In the genomic region with DNA sequence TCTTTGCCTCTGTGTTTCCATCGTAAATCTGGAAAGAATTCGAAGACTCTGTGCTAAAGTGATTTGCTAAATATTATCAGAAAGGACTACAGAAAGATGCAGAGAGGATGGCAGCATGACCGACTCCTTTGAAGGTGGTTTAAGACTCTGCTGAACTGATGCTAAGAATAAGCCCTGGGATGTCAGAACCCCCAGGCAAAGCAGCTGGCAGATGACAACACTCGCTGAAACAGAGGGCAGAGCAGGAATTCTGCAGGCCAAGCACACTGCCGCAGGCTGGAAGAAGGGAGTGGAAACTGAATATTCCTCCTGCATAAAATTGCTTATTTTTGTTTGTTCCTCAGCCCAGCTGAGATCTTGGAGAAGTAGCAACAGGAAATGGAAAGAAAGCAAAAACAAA, we compare ENCODE assay signal across 12 cellular contexts. TPM values are rescaled to one million over a fixed set of nuclear protein-coding genes. Genes with fewer than 3 reads are reported as not detected.
"Had no signal": no experiment of that assay in that cellular context is flagged by ENCODE, and none has a peak within 500 bp of the region (broad histone marks: within the 10 kb centered on the region; RNA-seq: fewer than 3 reads in every experiment).

No MANE protein-coding gene starts in this region.

RNA-seq across cellular contexts. Expression of a gene that starts 29.3 kb away (rescaled TPM):
- total RNA-seq: activated CD4-positive, alpha-beta memory T cell treated with anti-CD3 and anti-CD28 coated beads for 36 hours; activated CD4-positive, alpha-beta T cell treated with anti-CD3 and anti-CD28 coated beads, Interleukin-2, amount 10 ng/mL, durations not matched to agents 24 days and 14 days; activated naive CD4-positive, alpha-beta T cell treated with anti-CD3 and anti-CD28 coated beads for 36 hours; activated T-helper 1 cell treated with anti-CD3 and anti-CD28 coated beads, Interleukin-12 subunit alpha, Interleukin-12 subunit beta, Interleukin-2, Interleukin-4 antibody, amounts not matched to agents 30 ng/mL and 10 ng/mL and 1 ng/mL, durations not matched to agents 14 hours and 24 hours and 36 hours; activated T-helper 2 cell treated with anti-CD3 and anti-CD28 coated beads, Interferon-gamma antibody, Interleukin-2, Interleukin-4, amounts not matched to agents 10 μg/mL and 5 μg/mL and 100 μg/mL, durations not matched to agents 14 hours and 24 hours and 36 hours; body of pancreas; epithelial cell of proximal tubule; esophagus mucosa; frontal cortex; T-helper 1 cell treated with Interleukin-12 subunit alpha and Interleukin-12 subunit beta and Interleukin-4 antibody, amounts not matched to agents 30 ng/mL and 1 ng/mL, for 36 hours had no signal
- polyA plus RNA-seq: adrenal gland, aorta had no signal
